10 cellular contexts compared by ENCODE assay signal in the genomic region with DNA sequence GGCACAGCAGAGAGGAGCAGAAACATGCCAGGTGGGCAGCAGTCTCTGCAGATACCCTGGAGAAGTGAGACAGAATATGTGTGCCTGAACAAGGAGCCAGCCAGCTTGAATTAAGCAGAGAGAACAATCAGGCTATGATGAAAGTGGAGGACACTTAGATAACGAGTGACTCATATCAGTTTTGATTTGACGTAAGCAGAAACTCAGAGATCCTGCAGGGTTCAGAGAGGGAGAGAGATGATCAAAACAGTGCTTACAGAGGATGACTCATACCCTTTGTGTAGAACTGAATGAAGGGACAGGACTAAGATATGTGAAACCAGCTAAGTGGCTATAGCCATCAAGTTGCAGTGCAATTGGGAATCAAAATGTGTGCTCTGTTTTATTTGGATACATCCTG.
DNase-seq lines count a peak whose midpoint lies in the region; ATAC-seq, FAIRE-seq and TF ChIP-seq lines count a peak whose summit lies in the region.
"Had no signal": no experiment of that assay in that cellular context is flagged by ENCODE, and none has a peak within 500 bp of the region (broad histone marks: within the 10 kb centered on the region; RNA-seq: fewer than 3 reads in every experiment).

No MANE protein-coding gene starts in this region.

- no peak for TF ChIP-seq CTCF in CD14-positive monocyte (IDR thresholded peaks at IDR 0.05)

- no peak for FAIRE-seq in RCC 7860 (lab: Jason Lieb, UNC)

- no peak overlapping the region for H3K27ac Mint-ChIP-seq in CD14-positive monocyte
- H3K27ac Mint-ChIP-seq: B cell; natural killer cell treated with Interleukin-12 subunit alpha and Interleukin-12 subunit beta and Interleukin-15 and Interleukin-18, amount 100 ng/mL, for 72 hours had no signal

- peak; percentile 56 for ATAC-seq in HG02938 (IDR thresholded peaks at IDR 0.05; ENCODE audit: unreplicated experiment)
- no peak for ATAC-seq in HG02973 (IDR thresholded peaks at IDR 0.05; ENCODE audit: unreplicated experiment)

- H3K9me3 Mint-ChIP-seq in CD14-positive monocyte, result peaks cover 0 to 2% (median 0%) of the 10 kb centered on the region in 7 donors

- H3K36me3 Mint-ChIP-seq in CD14-positive monocyte, result no peaks in the 10 kb centered on the region
- H3K36me3 Mint-ChIP-seq: natural killer cell treated with Interleukin-12 subunit alpha and Interleukin-12 subunit beta and Interleukin-15 and Interleukin-18, amount 100 ng/mL, for 72 hours had no signal

- H3K4me3 Mint-ChIP-seq in CD14-positive monocyte, result no peak overlapping the region
- H3K4me3 Mint-ChIP-seq: B cell; natural killer cell treated with Interleukin-12 subunit alpha and Interleukin-12 subunit beta and Interleukin-15 and Interleukin-18, amount 100 ng/mL, for 72 hours had no signal

- DNase-seq in NCI-H146 (lab: John Stamatoyannopoulos, UW) (peak; percentile 24), NCI-H146 treated with DMSO at 0.1 percent for 48 hours (lab: John Stamatoyannopoulos, UW; ENCODE audit: unreplicated experiment) (no peak), RCC 7860 (ENCODE audit: low spot score) (peak; percentile 63), iris pigment epithelial cell (ENCODE audit: low read depth) (peak; percentile 95), CD14-positive monocyte (ENCODE audit: low spot score) (no peak), OCI-M2 (lab: John Stamatoyannopoulos, UW; ENCODE audit: unreplicated experiment) (no peak)

- H3K27me3 Mint-ChIP-seq in CD14-positive monocyte (ENCODE audit: low read depth in 3 of 3), result no peaks in the 10 kb centered on the region
- H3K27me3 Mint-ChIP-seq: B cell; natural killer cell treated with Interleukin-12 subunit alpha and Interleukin-12 subunit beta and Interleukin-15 and Interleukin-18, amount 100 ng/mL, for 72 hours had no signal

- no peaks in the 10 kb centered on the region for H3K4me1 Mint-ChIP-seq in CD14-positive monocyte
- H3K4me1 Mint-ChIP-seq: B cell had no signal

- intact Hi-C loops in CD14-positive monocyte (cut with micrococcal nuclease), result no loop called here

Comparison
In these comparisons a context has a peak if more than half of its experiments do, and no peak if none do; other contexts are left out.
1. DNase-seq: peak in NCI-H146 (single experiment), RCC 7860 (single experiment) and iris pigment epithelial cell (single experiment); none in NCI-H146 treated with DMSO at 0.1 percent for 48 hours (single experiment), CD14-positive monocyte (single experiment) and OCI-M2 (single experiment).